In genomic region chr4:6716018-6716911, GRCh38 we compare ENCODE assay signal across 1 cellular context.
TF ChIP-seq lines count a peak whose summit lies in the region.

BLOC1S4 (plus strand) TSS chr4:6716174; CDS start chr4:6716210, 36 bp downstream.

TF ChIP-seq in K562, 482 proteins besides CTCF, POLR2A, EP300 and RAD21 (continued from another document and continues in another):
- TF ChIP-seq HINFP (tag; conservative IDR thresholded peaks at IDR 0.05; ENCODE audit: low read depth) (no peak), YY1 (IDR thresholded peaks at IDR 0.05; ENCODE audit: borderline replicate concordance in 1 of 3, control insufficient read depth in 1 of 3, extremely low read depth in 1 of 3, insufficient read depth in 3 of 3, insufficient read length in 1 of 3, insufficient replicate concordance in 2 of 3, low read depth in 1 of 3, low read length in 2 of 3) (peak in 2 of 3 experiments; percentile 75 to 79), NFIC (IDR thresholded peaks at IDR 0.05) (no peak), ZNF124 (CRISPR knock-in tag; IDR thresholded peaks at IDR 0.05) (no peak), ZZZ3 (IDR thresholded peaks at IDR 0.05) (no peak), IRF1 (CRISPR knock-in tag; IDR thresholded peaks at IDR 0.05; ENCODE audit: borderline replicate concordance) (no peak), NONO (IDR thresholded peaks at IDR 0.05; ENCODE audit: low read depth in 2 of 2, low read length in 1 of 2) (peak in 1 of 2 experiments; percentile 89; a peak in 2 of 4 replicates), PRMT5 (CRISPR knock-in tag; IDR thresholded peaks at IDR 0.05) (no peak), C11orf30 (IDR thresholded peaks at IDR 0.05; ENCODE audit: low read depth) (peak; percentile 4; the same call in 1 of the 2 replicates), ESRRB (CRISPR knock-in tag; IDR thresholded peaks at IDR 0.05; ENCODE audit: borderline replicate concordance) (no peak), NKRF (IDR thresholded peaks at IDR 0.05; ENCODE audit: borderline replicate concordance) (0 out of 2 replicates have a peak, but pooled peaks have one; percentile 33), HDGF (IDR thresholded peaks at IDR 0.05) (no peak), ZNF76 (CRISPR knock-in tag; IDR thresholded peaks at IDR 0.05; ENCODE audit: borderline replicate concordance) (no peak), NFATC3 (IDR thresholded peaks at IDR 0.05) (no peak), HNRNPUL1 (IDR thresholded peaks at IDR 0.05; ENCODE audit: low read length) (no peak), ELF1 (tag; IDR thresholded peaks at IDR 0.05) (peak; percentile 87), HSF4 (CRISPR knock-in tag; IDR thresholded peaks at IDR 0.05; ENCODE audit: borderline replicate concordance) (no peak), KDM5B (IDR thresholded peaks at IDR 0.05; ENCODE audit: insufficient replicate concordance, low read depth, low read length) (peak; percentile 59), HDAC1 (IDR thresholded peaks at IDR 0.05) (peak in 1 of 2 experiments; percentile 36; a peak in 2 of 4 replicates), ILF3 (IDR thresholded peaks at IDR 0.05; ENCODE audit: borderline replicate concordance) (no peak), PHTF2 (CRISPR knock-in tag; IDR thresholded peaks at IDR 0.05) (no peak), SPI1 (IDR thresholded peaks at IDR 0.05; ENCODE audit: borderline replicate concordance, low read depth, low read length) (no peak), TAL1 (IDR thresholded peaks at IDR 0.05) (no peak), THRB (CRISPR knock-in tag; conservative IDR thresholded peaks at IDR 0.05) (no peak), BCL6 (CRISPR knock-in tag; IDR thresholded peaks at IDR 0.05) (no peak), PHB2 (IDR thresholded peaks at IDR 0.05; ENCODE audit: low read depth) (no peak), ZBTB49 (CRISPR knock-in tag; IDR thresholded peaks at IDR 0.05; ENCODE audit: borderline replicate concordance) (no peak), MECOM (CRISPR knock-in tag; IDR thresholded peaks at IDR 0.05) (no peak), CHD1 (IDR thresholded peaks at IDR 0.05; ENCODE audit: low read length) (peak; percentile 90), SRSF1 (IDR thresholded peaks at IDR 0.05; ENCODE audit: low read depth, low read length) (no peak), POLR2B (IDR thresholded peaks at IDR 0.05; ENCODE audit: low read depth, partially characterized antibody) (peak; percentile 93), NCOA1 (IDR thresholded peaks at IDR 0.05; ENCODE audit: low read depth) (no peak), COPS2 (conservative IDR thresholded peaks at IDR 0.05) (no peak), SP2 (IDR thresholded peaks at IDR 0.05; ENCODE audit: extremely low read depth, low read depth, low read length, poor library complexity, severe bottlenecking) (no peak), TRIM28 (IDR thresholded peaks at IDR 0.05) (no peak), ELF4 (CRISPR knock-in tag; IDR thresholded peaks at IDR 0.05) (peak; percentile 86; the same call in 1 of the 2 replicates), TEAD2 (tag; IDR thresholded peaks at IDR 0.05) (no peak), FIP1L1 (IDR thresholded peaks at IDR 0.05; ENCODE audit: low read depth, low read length, poor library complexity, severe bottlenecking) (peak; percentile 49), ZNF696 (CRISPR knock-in tag; conservative IDR thresholded peaks at IDR 0.05) (no peak), CBX2 (IDR thresholded peaks at IDR 0.05; ENCODE audit: insufficient read depth, low read length, poor library complexity, severe bottlenecking) (no peak), FOXA3 (CRISPR knock-in tag; conservative IDR thresholded peaks at IDR 0.05 in 1 of 2, IDR thresholded peaks at IDR 0.05 in 1 of 2) (0 out of 4 replicates have a peak, but pooled peaks of 1 of the 2 experiments have one; percentile 1), KAT7 (CRISPR knock-in tag; IDR thresholded peaks at IDR 0.05; ENCODE audit: borderline replicate concordance) (peak; percentile 98)
- TF ChIP-seq, protein P1, sequence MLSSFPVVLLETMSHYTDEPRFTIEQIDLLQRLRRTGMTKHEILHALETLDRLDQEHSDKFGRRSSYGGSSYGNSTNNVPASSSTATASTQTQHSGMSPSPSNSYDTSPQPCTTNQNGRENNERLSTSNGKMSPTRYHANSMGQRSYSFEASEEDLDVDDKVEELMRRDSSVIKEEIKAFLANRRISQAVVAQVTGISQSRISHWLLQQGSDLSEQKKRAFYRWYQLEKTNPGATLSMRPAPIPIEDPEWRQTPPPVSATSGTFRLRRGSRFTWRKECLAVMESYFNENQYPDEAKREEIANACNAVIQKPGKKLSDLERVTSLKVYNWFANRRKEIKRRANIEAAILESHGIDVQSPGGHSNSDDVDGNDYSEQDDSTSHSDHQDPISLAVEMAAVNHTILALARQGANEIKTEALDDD (IDR thresholded peaks at IDR 0.05) = no peak
- TF ChIP-seq, protein P2, sequence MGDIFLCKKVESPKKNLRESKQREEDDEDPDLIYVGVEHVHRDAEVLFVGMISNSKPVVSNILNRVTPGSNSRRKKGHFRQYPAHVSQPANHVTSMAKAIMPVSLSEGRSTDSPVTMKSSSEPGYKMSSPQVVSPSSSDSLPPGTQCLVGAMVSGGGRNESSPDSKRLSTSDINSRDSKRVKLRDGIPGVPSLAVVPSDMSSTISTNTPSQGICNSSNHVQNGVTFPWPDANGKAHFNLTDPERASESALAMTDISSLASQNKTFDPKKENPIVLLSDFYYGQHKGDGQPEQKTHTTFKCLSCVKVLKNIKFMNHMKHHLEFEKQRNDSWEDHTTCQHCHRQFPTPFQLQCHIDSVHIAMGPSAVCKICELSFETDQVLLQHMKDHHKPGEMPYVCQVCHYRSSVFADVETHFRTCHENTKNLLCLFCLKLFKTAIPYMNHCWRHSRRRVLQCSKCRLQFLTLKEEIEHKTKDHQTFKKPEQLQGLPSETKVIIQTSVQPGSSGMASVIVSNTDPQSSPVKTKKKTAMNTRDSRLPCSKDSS (IDR thresholded peaks at IDR 0.05; ENCODE audit: low read depth, partially characterized antibody) = no peak
- TF ChIP-seq, protein P3, sequence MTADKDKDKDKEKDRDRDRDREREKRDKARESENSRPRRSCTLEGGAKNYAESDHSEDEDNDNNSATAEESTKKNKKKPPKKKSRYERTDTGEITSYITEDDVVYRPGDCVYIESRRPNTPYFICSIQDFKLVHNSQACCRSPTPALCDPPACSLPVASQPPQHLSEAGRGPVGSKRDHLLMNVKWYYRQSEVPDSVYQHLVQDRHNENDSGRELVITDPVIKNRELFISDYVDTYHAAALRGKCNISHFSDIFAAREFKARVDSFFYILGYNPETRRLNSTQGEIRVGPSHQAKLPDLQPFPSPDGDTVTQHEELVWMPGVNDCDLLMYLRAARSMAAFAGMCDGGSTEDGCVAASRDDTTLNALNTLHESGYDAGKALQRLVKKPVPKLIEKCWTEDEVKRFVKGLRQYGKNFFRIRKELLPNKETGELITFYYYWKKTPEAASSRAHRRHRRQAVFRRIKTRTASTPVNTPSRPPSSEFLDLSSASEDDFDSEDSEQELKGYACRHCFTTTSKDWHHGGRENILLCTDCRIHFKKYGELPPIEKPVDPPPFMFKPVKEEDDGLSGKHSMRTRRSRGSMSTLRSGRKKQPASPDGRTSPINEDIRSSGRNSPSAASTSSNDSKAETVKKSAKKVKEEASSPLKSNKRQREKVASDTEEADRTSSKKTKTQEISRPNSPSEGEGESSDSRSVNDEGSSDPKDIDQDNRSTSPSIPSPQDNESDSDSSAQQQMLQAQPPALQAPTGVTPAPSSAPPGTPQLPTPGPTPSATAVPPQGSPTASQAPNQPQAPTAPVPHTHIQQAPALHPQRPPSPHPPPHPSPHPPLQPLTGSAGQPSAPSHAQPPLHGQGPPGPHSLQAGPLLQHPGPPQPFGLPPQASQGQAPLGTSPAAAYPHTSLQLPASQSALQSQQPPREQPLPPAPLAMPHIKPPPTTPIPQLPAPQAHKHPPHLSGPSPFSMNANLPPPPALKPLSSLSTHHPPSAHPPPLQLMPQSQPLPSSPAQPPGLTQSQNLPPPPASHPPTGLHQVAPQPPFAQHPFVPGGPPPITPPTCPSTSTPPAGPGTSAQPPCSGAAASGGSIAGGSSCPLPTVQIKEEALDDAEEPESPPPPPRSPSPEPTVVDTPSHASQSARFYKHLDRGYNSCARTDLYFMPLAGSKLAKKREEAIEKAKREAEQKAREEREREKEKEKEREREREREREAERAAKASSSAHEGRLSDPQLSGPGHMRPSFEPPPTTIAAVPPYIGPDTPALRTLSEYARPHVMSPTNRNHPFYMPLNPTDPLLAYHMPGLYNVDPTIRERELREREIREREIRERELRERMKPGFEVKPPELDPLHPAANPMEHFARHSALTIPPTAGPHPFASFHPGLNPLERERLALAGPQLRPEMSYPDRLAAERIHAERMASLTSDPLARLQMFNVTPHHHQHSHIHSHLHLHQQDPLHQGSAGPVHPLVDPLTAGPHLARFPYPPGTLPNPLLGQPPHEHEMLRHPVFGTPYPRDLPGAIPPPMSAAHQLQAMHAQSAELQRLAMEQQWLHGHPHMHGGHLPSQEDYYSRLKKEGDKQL (CRISPR knock-in tag; IDR thresholded peaks at IDR 0.05; ENCODE audit: borderline replicate concordance) = no peak
- TF ChIP-seq, protein P4, sequence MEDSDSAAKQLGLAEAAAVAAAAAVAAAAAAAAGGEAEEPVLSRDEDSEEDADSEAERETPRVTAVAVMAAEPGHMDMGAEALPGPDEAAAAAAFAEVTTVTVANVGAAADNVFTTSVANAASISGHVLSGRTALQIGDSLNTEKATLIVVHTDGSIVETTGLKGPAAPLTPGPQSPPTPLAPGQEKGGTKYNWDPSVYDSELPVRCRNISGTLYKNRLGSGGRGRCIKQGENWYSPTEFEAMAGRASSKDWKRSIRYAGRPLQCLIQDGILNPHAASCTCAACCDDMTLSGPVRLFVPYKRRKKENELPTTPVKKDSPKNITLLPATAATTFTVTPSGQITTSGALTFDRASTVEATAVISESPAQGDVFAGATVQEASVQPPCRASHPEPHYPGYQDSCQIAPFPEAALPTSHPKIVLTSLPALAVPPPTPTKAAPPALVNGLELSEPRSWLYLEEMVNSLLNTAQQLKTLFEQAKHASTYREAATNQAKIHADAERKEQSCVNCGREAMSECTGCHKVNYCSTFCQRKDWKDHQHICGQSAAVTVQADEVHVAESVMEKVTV (CRISPR knock-in tag; IDR thresholded peaks at IDR 0.05) = no peak
